In genomic region chr17:68310141-68310540, GRCh38 we compare ENCODE assay signal across 13 cellular contexts. TPM values are rescaled to one million over a fixed set of nuclear protein-coding genes. Genes with fewer than 3 reads are reported as not detected.
DNase-seq lines count a peak whose midpoint lies in the region; ATAC-seq and TF ChIP-seq lines count a peak whose summit lies in the region.
"Had no signal": no experiment of that assay in that cellular context is flagged by ENCODE, and none has a peak within 500 bp of the region (broad histone marks: within the 10 kb centered on the region; RNA-seq: fewer than 3 reads in every experiment).

No MANE protein-coding gene starts in this region.

- H3K4me1 Mint-ChIP-seq in T-helper 17 cell = peaks cover 38% of the 10 kb centered on the region
- peaks cover 23% of the 10 kb centered on the region for H3K4me1 Mint-ChIP-seq in activated T-helper 17 cell treated with anti-CD3 and anti-CD28 coated beads, Interleukin-2, amount 50 U/mL, for 72 hours
- peaks cover 33 to 65% (median 46%) of the 10 kb centered on the region in 7 donors for H3K4me1 Mint-ChIP-seq in naive thymus-derived CD4-positive, alpha-beta T cell
- H3K4me1 Mint-ChIP-seq: GM23338, nephron had no signal

- no peaks in the 10 kb centered on the region for H3K36me3 ChIP-seq in naive thymus-derived CD4-positive, alpha-beta T cell (ENCODE audit: control insufficient read depth in 2 of 3, insufficient read depth in 3 of 3, low read length in 3 of 3)

- no peaks in the 10 kb centered on the region for H3K9me3 ChIP-seq in T-helper 17 cell (ENCODE audit: control insufficient read depth, low read length, poor library complexity, severe bottlenecking)
- no peaks in the 10 kb centered on the region for H3K9me3 ChIP-seq in naive thymus-derived CD4-positive, alpha-beta T cell (ENCODE audit: control insufficient read depth in 2 of 3, low read length in 3 of 3)

- H3K36me3 Mint-ChIP-seq in T-helper 17 cell (ENCODE audit: low read depth) = no peaks in the 10 kb centered on the region
- no peaks in the 10 kb centered on the region for H3K36me3 Mint-ChIP-seq in activated T-helper 17 cell treated with anti-CD3 and anti-CD28 coated beads, Interleukin-2, amount 50 U/mL, for 72 hours (ENCODE audit: low read depth)
- peaks cover 0 to 22% (median 15%) of the 10 kb centered on the region in 5 donors for H3K36me3 Mint-ChIP-seq in naive thymus-derived CD4-positive, alpha-beta T cell

- peak; percentile 63 for DNase-seq in ELR (ENCODE audit: low read depth)
- DNase-seq in T-helper 17 cell = no peak
- peak in 3 of 9 donors; percentile 18 to 36 (median 32) for DNase-seq in naive thymus-derived CD4-positive, alpha-beta T cell
- DNase-seq in lower leg skin (ENCODE audit: low spot score in 2 of 2) = no peak
- no peak for DNase-seq in NCI-H748 treated with DMSO at 0.1 percent for 48 hours (lab: John Stamatoyannopoulos, UW)
- DNase-seq: KG1 had no signal

- H3K27ac Mint-ChIP-seq in T-helper 17 cell = no peak overlapping the region
- H3K27ac Mint-ChIP-seq in activated T-helper 17 cell treated with anti-CD3 and anti-CD28 coated beads, Interleukin-2, amount 50 U/mL, for 72 hours = no peak overlapping the region
- H3K27ac Mint-ChIP-seq in naive thymus-derived CD4-positive, alpha-beta T cell = peak overlapping the region in 1 of 9 donors; percentile 41
- H3K27ac Mint-ChIP-seq: GM23338, nephron had no signal

- CTCF ChIA-PET in naive thymus-derived CD4-positive, alpha-beta T cell (lab: Charles Lee) = interaction anchor here (0.9 kb wide), 1 partner anchor 147 kb away, joined by 3 read pairs; the partner anchor contains the start of gene WIPI1

- no peak for TF ChIP-seq POLR2A in lower leg skin (IDR thresholded peaks at IDR 0.05)

- H3K4me3 Mint-ChIP-seq in T-helper 17 cell = peak overlapping the region; percentile 25
- no peak overlapping the region for H3K4me3 Mint-ChIP-seq in activated T-helper 17 cell treated with anti-CD3 and anti-CD28 coated beads, Interleukin-2, amount 50 U/mL, for 72 hours
- H3K4me3 Mint-ChIP-seq in naive thymus-derived CD4-positive, alpha-beta T cell = no peak overlapping the region
- H3K4me3 Mint-ChIP-seq: GM23338; nephron; stimulated activated naive CD8-positive, alpha-beta T cell treated with anti-CD3 and anti-CD28 coated beads, Interleukin-15, Interleukin-2, amounts not matched to agents 100 ng/mL and 50 ng/mL, for 24 hours had no signal

- POLR2A ChIA-PET in naive thymus-derived CD4-positive, alpha-beta T cell (lab: Charles Lee) = interaction anchor here (0.6 to 2.0 kb wide), 6 partner anchors 11 to 45 kb away, joined by 3 to 7 read pairs (median 4); partner anchors contain the start of genes ARSG and SLC16A6

- no peak overlapping the region for H3K27ac ChIP-seq in naive thymus-derived CD4-positive, alpha-beta T cell (ENCODE audit: low read depth, low read length)
- H3K27ac ChIP-seq: skin epidermis had no signal

- TF ChIP-seq CTCF in lower leg skin (IDR thresholded peaks at IDR 0.05) = no peak

- H3K27me3 Mint-ChIP-seq in T-helper 17 cell = no peaks in the 10 kb centered on the region
- no peaks in the 10 kb centered on the region for H3K27me3 Mint-ChIP-seq in activated T-helper 17 cell treated with anti-CD3 and anti-CD28 coated beads, Interleukin-2, amount 50 U/mL, for 72 hours
- H3K27me3 Mint-ChIP-seq in naive thymus-derived CD4-positive, alpha-beta T cell = no peaks in the 10 kb centered on the region
- H3K27me3 Mint-ChIP-seq: stimulated activated naive CD8-positive, alpha-beta T cell treated with anti-CD3 and anti-CD28 coated beads, Interleukin-15, Interleukin-2, amounts not matched to agents 100 ng/mL and 50 ng/mL, for 24 hours had no signal

- H3K4me3 ChIP-seq in naive thymus-derived CD4-positive, alpha-beta T cell (ENCODE audit: low read length) = no peak overlapping the region
- H3K4me3 ChIP-seq in lower leg skin (ENCODE audit: low read depth, poor library complexity, severe bottlenecking) = no peak overlapping the region
- H3K4me3 ChIP-seq: GM23338, skin epidermis had no signal

- WGBS in lower leg skin, 2 donors = 72 to 74% methylated on average over 8 of the region's 8 CpGs

- no peaks in the 10 kb centered on the region for H3K9me3 Mint-ChIP-seq in activated T-helper 17 cell treated with anti-CD3 and anti-CD28 coated beads, Interleukin-2, amount 50 U/mL, for 72 hours
- H3K9me3 Mint-ChIP-seq in naive thymus-derived CD4-positive, alpha-beta T cell = peaks cover 0 to 2% (median 0%) of the 10 kb centered on the region in 11 donors
- H3K9me3 Mint-ChIP-seq: GM23338; nephron; stimulated activated naive CD8-positive, alpha-beta T cell treated with anti-CD3 and anti-CD28 coated beads, Interleukin-15, Interleukin-2, amounts not matched to agents 100 ng/mL and 50 ng/mL, for 24 hours had no signal

- peaks cover 32 to 34% of the 10 kb centered on the region in 2 donors for H3K4me1 ChIP-seq in naive thymus-derived CD4-positive, alpha-beta T cell (ENCODE audit: control insufficient read depth in 2 of 2, insufficient read depth in 2 of 2, low read length in 2 of 2)

- ATAC-seq in T-helper 17 cell (peak; percentile 66), GM18873 (IDR thresholded peaks at IDR 0.05; ENCODE audit: low FRiP score, unreplicated experiment) (no peak), HG02884 (IDR thresholded peaks at IDR 0.05; ENCODE audit: unreplicated experiment) (no peak)
- peak; percentile 78 for ATAC-seq in activated T-helper 17 cell treated with anti-CD3 and anti-CD28 coated beads, Interleukin-2, amount 50 U/mL, for 72 hours (replicated peaks)
- ATAC-seq in naive thymus-derived CD4-positive, alpha-beta T cell = peak; percentile 44
- ATAC-seq: GM23338 had no signal

- intact Hi-C loops in naive thymus-derived CD4-positive, alpha-beta T cell (cut with micrococcal nuclease) = loop anchor here in 1 of 2 donors (1.0 kb wide), 1 partner anchor 13 kb away; no protein-coding TSS in a partner anchor
- intact Hi-C loops in lower leg skin (cut with DNase I; ENCODE audit: low total_unique reads) = no loop called here

- no peaks in the 10 kb centered on the region for H3K27me3 ChIP-seq in naive thymus-derived CD4-positive, alpha-beta T cell (ENCODE audit: control insufficient read depth in 2 of 2, insufficient read depth in 2 of 2, low read length in 2 of 2)

RNA-seq across cellular contexts. Expression of gene ARSG, which starts 18.8 kb away (rescaled TPM):
- total RNA-seq in T-helper 17 cell = 10 to 100 TPM; 17.2 to 22.4 TPM
- 1 to 10 TPM; 4.8 to 6.3 TPM for total RNA-seq in activated T-helper 17 cell treated with anti-CD3 and anti-CD28 coated beads, Interleukin-2, amount 50 U/mL, for 72 hours
- total RNA-seq in naive thymus-derived CD4-positive, alpha-beta T cell = 10 to 100 TPM in 4 of 5 experiments, 1 to 10 TPM in 1; 7.3 to 20.0 (median 13.2) TPM
- 1 to 10 TPM; 7.9 to 8.5 TPM for polyA plus RNA-seq in naive thymus-derived CD4-positive, alpha-beta T cell
- total RNA-seq in lower leg skin = 10 to 100 TPM in 1 of 4 donors, 1 to 10 TPM in 3; 4.3 to 16.8 (median 7.8) TPM

RNA-seq across cellular contexts. Expression of gene SLC16A6, which starts 19.2 kb away (rescaled TPM):
- 1 to 10 TPM; 6.4 to 9.8 TPM for total RNA-seq in T-helper 17 cell
- 1 to 10 TPM in 1 of 2 donors, under 1 TPM in 1; 0.64 to 5.5 TPM for total RNA-seq in activated T-helper 17 cell treated with anti-CD3 and anti-CD28 coated beads, Interleukin-2, amount 50 U/mL, for 72 hours
- 10 to 100 TPM in 1 of 5 experiments, 1 to 10 TPM in 4; 4.0 to 12.5 (median 6.8) TPM for total RNA-seq in naive thymus-derived CD4-positive, alpha-beta T cell
- 1 to 10 TPM in 1 of 2 donors, under 1 TPM in 1; 0.74 to 1.1 TPM for polyA plus RNA-seq in naive thymus-derived CD4-positive, alpha-beta T cell
- 10 to 100 TPM in 1 of 4 donors, 1 to 10 TPM in 3; 2.7 to 10.3 (median 7.8) TPM for total RNA-seq in lower leg skin
- total RNA-seq: GM23338 had no signal
- polyA plus RNA-seq: GM23338 had no signal

Comparison
In these comparisons a context has a peak if more than half of its experiments do, and no peak if none do; other contexts are left out.
1. ATAC-seq: peak in T-helper 17 cell (single experiment), activated T-helper 17 cell treated with anti-CD3 and anti-CD28 coated beads, Interleukin-2, amount 50 U/mL, for 72 hours (single experiment) and naive thymus-derived CD4-positive, alpha-beta T cell (single experiment); none in GM18873 (single experiment) and HG02884 (single experiment).